21 cellular contexts compared by ENCODE assay signal in the genomic region with DNA sequence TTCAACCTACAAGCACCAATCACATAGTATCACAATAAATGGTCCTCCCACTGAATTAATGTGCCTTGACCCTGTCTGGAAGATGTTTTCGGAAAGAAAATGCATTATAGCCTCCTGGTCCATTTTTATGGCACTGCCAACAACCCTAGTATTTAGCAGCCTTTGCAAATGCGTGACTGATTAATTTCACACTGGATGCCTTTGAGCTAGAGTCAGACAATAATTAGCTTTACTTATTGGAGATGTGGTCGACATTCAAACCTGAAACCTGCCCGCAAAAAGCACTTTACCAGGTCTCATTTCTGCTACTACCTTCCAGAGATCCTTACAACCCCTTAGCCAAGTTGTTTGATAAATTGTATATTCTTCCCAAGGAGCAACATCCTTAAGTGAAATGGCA.
A peak's percentile ranks its signal among the peaks of the same experiment; 100 is the strongest.
DNase-seq lines count a peak whose midpoint lies in the region; ATAC-seq lines count a peak whose summit lies in the region.
"Had no signal": no experiment of that assay in that cellular context is flagged by ENCODE, and none has a peak within 500 bp of the region (broad histone marks: within the 10 kb centered on the region; RNA-seq: fewer than 3 reads in every experiment).

No MANE protein-coding gene starts in this region.

- H3K18ac ChIP-seq in mesendoderm (ENCODE audit: low read length), result no peak overlapping the region

- H3K23ac ChIP-seq in mesendoderm (ENCODE audit: low read length), result no peak overlapping the region

- H4K5ac ChIP-seq in mesendoderm (ENCODE audit: low read length), result no peak overlapping the region

- H2BK15ac ChIP-seq in mesendoderm (replicated peaks; ENCODE audit: low read depth), result no peak overlapping the region

- no peak overlapping the region for H3K56ac ChIP-seq in mesendoderm (ENCODE audit: low read length)

- H2BK5ac ChIP-seq in mesendoderm (ENCODE audit: low read length), result no peak overlapping the region

- no peaks in the 10 kb centered on the region for H3K79me2 ChIP-seq in mesendoderm (ENCODE audit: control insufficient read depth, insufficient read depth, low read length)

- H4K8ac ChIP-seq in mesendoderm (ENCODE audit: low read depth, low read length), result no peak overlapping the region

- H3K27me3 ChIP-seq in SJCRH30 (no peaks in the 10 kb centered on the region), mesendoderm (ENCODE audit: insufficient read depth, low read length, poor library complexity) (no peaks in the 10 kb centered on the region)

- H3K4ac ChIP-seq in mesendoderm (ENCODE audit: low read depth, low read length), result no peak overlapping the region

- no peak overlapping the region for H2BK120ac ChIP-seq in mesendoderm (ENCODE audit: low read depth, low read length)

- no peak overlapping the region for H3K4me3 ChIP-seq in SJCRH30
- no peak overlapping the region for H3K4me3 ChIP-seq in mesendoderm (ENCODE audit: low read length)
- H3K4me3 ChIP-seq: GM23338, MG63 had no signal

- H3K9me3 ChIP-seq in SJCRH30 (replicated peaks), result no peaks in the 10 kb centered on the region
- H3K9me3 ChIP-seq: MG63 had no signal

- H3K4me2 ChIP-seq in mesendoderm (ENCODE audit: low read length), result no peak overlapping the region
- H3K4me2 ChIP-seq: GM23338 had no signal

- ATAC-seq in GM21381 (IDR thresholded peaks at IDR 0.05; ENCODE audit: unreplicated experiment) (no peak), GM18858 (IDR thresholded peaks at IDR 0.05; ENCODE audit: unreplicated experiment) (no peak)
- ATAC-seq: CD8-positive, alpha-beta T cell; GM23338 had no signal

- peaks cover 80% of the 10 kb centered on the region for H3K36me3 ChIP-seq in SJCRH30
- H3K36me3 ChIP-seq in mesendoderm (ENCODE audit: control insufficient read depth, insufficient read depth, low read length), result no peaks in the 10 kb centered on the region
- H3K36me3 ChIP-seq: MG63 had no signal

- WGBS in mesendoderm (ENCODE audit: extremely low coverage, insufficient coverage, low lambda C conversion rate), result no CpG with 5 or more reads among the region's 4 CpGs

- DNase-seq in SJCRH30 (peak; percentile 89 to 98), cerebellar cortex (ENCODE audit: low spot score) (peak; percentile 16), left kidney (ENCODE audit: low read depth, low spot score) (peak; percentile 9), mesendoderm (no peak)
- DNase-seq in stimulated activated CD4-positive, alpha-beta T cell treated with anti-CD3 and anti-CD28 coated beads, Interleukin-1b, Interleukin-23, amount 100 ng/mL, for 48 hours, result no peak
- DNase-seq: CD8-positive, alpha-beta T cell; DMS 273 treated with DMSO at 0.1 percent for 48 hours; DMS79; HCEC 1CT; KBM-7; MG63; NCI-H1417; NCI-H1694 treated with DMSO at 0.1 percent for 48 hours; NCI-H2081; NCI-H226; NCI-H510A; NCI-H69 had no signal

- H2AK5ac ChIP-seq in mesendoderm (ENCODE audit: low read length), result no peak overlapping the region

- H3K9ac ChIP-seq in mesendoderm (ENCODE audit: low read length), result no peak overlapping the region

- H3K79me1 ChIP-seq in mesendoderm (ENCODE audit: low read length), result no peaks in the 10 kb centered on the region

- H3K27ac ChIP-seq in SJCRH30 (peak overlapping the region; percentile 99), mesendoderm (ENCODE audit: low read depth, low read length) (no peak overlapping the region)
- H3K27ac ChIP-seq: C4-2B had no signal

- peaks cover 39% of the 10 kb centered on the region for H3K4me1 ChIP-seq in SJCRH30
- H3K4me1 ChIP-seq in mesendoderm (ENCODE audit: control insufficient read depth, low read depth, low read length), result no peaks in the 10 kb centered on the region

Comparison
In these comparisons a context has a peak if more than half of its experiments do, and no peak if none do; other contexts are left out.
1. DNase-seq: peak in SJCRH30 (2 of 2), cerebellar cortex (single experiment) and left kidney (single experiment); none in stimulated activated CD4-positive, alpha-beta T cell treated with anti-CD3 and anti-CD28 coated beads, Interleukin-1b, Interleukin-23, amount 100 ng/mL, for 48 hours (single experiment) and mesendoderm (single experiment).